ENCODE assay signal across 29 cellular contexts in genomic region chr1:88404582-88404981, GRCh38.
"Had no signal": no experiment of that assay in that cellular context is flagged by ENCODE, and none has a peak within 500 bp of the region (broad histone marks: within the 10 kb centered on the region; RNA-seq: fewer than 3 reads in every experiment).

No MANE protein-coding gene starts in this region.

- H3K36me3 Mint-ChIP-seq: mesothelial cell of epicardium, naive B cell, natural killer cell had no signal

- H3K4me3 Mint-ChIP-seq: mesothelial cell of epicardium; naive B cell; natural killer cell; stimulated activated naive B cell treated with anti-CD40 and anti-IgM and Interleukin-4, amounts not matched to agents 10 μg/mL and 1 μg/mL and 100 μg/mL, for 72 hours had no signal

- H3K4me1 Mint-ChIP-seq: mesothelial cell of epicardium; naive B cell; natural killer cell; stimulated activated naive B cell treated with anti-CD40 and anti-IgM and Interleukin-4, amounts not matched to agents 10 μg/mL and 1 μg/mL and 100 μg/mL, for 72 hours had no signal

- H3K4me3 ChIP-seq: left ventricle myocardium inferior, lung, pancreas, prostate gland, skin epidermis, stomach, thoracic aorta, tibial artery, upper lobe of right lung, uterus had no signal

- H3K27ac Mint-ChIP-seq: mesothelial cell of epicardium; naive B cell; natural killer cell; stimulated activated naive B cell treated with anti-CD40 and anti-IgM and Interleukin-4, amounts not matched to agents 10 μg/mL and 1 μg/mL and 100 μg/mL, for 72 hours had no signal

- ATAC-seq: natural killer cell; pancreas; right cardiac atrium; sciatic nerve; stimulated activated naive B cell treated with anti-CD40 and anti-IgM and Interleukin-4, amounts not matched to agents 10 μg/mL and 1 μg/mL and 100 μg/mL, for 72 hours; stimulated activated naive CD8-positive, alpha-beta T cell treated with anti-CD3 and anti-CD28 coated beads, Interleukin-15, Interleukin-2, amounts not matched to agents 100 U/mL and 50 U/mL, for 24 hours; upper lobe of right lung had no signal

- H3K27me3 Mint-ChIP-seq: naive B cell; stimulated activated naive B cell treated with anti-CD40 and anti-IgM and Interleukin-4, amounts not matched to agents 10 μg/mL and 1 μg/mL and 100 μg/mL, for 72 hours had no signal

- H3K4me1 ChIP-seq: left ventricle myocardium inferior, pancreas, prostate gland, stomach, tibial artery, upper lobe of right lung, uterus had no signal

- DNase-seq: hippocampal formation; islet precursor cell; left ventricle myocardium inferior; mesendoderm; naive B cell; natural killer cell; nucleus accumbens; pancreas; posterior cingulate gyrus; retina; right cardiac atrium; stimulated activated CD4-positive, alpha-beta T cell treated with anti-CD3 and anti-CD28 coated beads, Interleukin-12 subunit alpha, Interleukin-12 subunit beta, amount 100 ng/mL, for 4 hours; stimulated activated CD4-positive, alpha-beta T cell treated with anti-CD3 and anti-CD28 coated beads, Interleukin-15, amount 100 ng/mL, for 24 hours; stimulated activated CD4-positive, alpha-beta T cell treated with anti-CD3 and anti-CD28 coated beads, Interleukin-2, amount 100 ng/mL, for 24 hours; stimulated activated CD4-positive, alpha-beta T cell treated with anti-CD3 and anti-CD28 coated beads, Interleukin-4, amount 100 ng/mL, for 24 hours; stimulated activated CD8-positive, alpha-beta memory T cell treated with anti-CD3 and anti-CD28 coated beads, Interleukin-4, amount 100 ng/mL, for 48 hours; stimulated activated naive B cell treated with anti-CD40 and anti-IgM and Interleukin-4, amounts not matched to agents 10 μg/mL and 1 μg/mL and 100 μg/mL, for 72 hours; stimulated activated naive CD8-positive, alpha-beta T cell treated with anti-CD3 and anti-CD28 coated beads, Interleukin-15, Interleukin-2, amounts not matched to agents 100 U/mL and 50 U/mL, for 24 hours; stomach; tibial artery; trophoblast cell; upper lobe of right lung; uterus had no signal

- H3K36me3 ChIP-seq: left ventricle myocardium inferior, pancreas, prostate gland, stomach, thoracic aorta, tibial artery, upper lobe of right lung, uterus had no signal

- H3K27ac ChIP-seq: left ventricle myocardium inferior, pancreas, prostate gland, skin epidermis, stomach, thoracic aorta, tibial artery, upper lobe of right lung, uterus had no signal

- H3K27me3 ChIP-seq: pancreas, stomach, tibial artery, upper lobe of right lung, uterus had no signal

- H3K9me3 ChIP-seq: pancreas, prostate gland, tibial artery, upper lobe of right lung, uterus had no signal
